In genomic region chr18:12278153-12278764, GRCh38 we compare ENCODE assay signal across 9 cellular contexts. TPM values are rescaled to one million over a fixed set of nuclear protein-coding genes. Genes with fewer than 3 reads are reported as not detected.
DNase-seq lines count a peak whose midpoint lies in the region; ATAC-seq and TF ChIP-seq lines count a peak whose summit lies in the region.
"Had no signal": no experiment of that assay in that cellular context is flagged by ENCODE, and none has a peak within 500 bp of the region (broad histone marks: within the 10 kb centered on the region; RNA-seq: fewer than 3 reads in every experiment).

No MANE protein-coding gene starts in this region.

- H3K4me3 Mint-ChIP-seq in type B pancreatic cell: no peak overlapping the region
- H3K4me3 Mint-ChIP-seq in activated T-cell treated with anti-CD3 and anti-CD28 coated beads, Interleukin-2, amount 50 U/mL, for 4 hours: no peak overlapping the region
- H3K4me3 Mint-ChIP-seq: effector memory CD8-positive, alpha-beta T cell had no signal

- no peaks in the 10 kb centered on the region for H3K27me3 ChIP-seq in layer of hippocampus (ENCODE audit: control insufficient read depth, insufficient read depth, low read length)

- DNase-seq in DMS53 (lab: John Stamatoyannopoulos, UW) (peak; percentile 48), DMS53 treated with DMSO at 0.1 percent for 48 hours (lab: John Stamatoyannopoulos, UW; ENCODE audit: unreplicated experiment) (no peak), astrocyte of the hippocampus (ENCODE audit: low read depth, low spot score) (peak; percentile 37), type B pancreatic cell (ENCODE audit: extremely low spot score, unreplicated experiment) (no peak)
- DNase-seq in activated T-cell treated with anti-CD3 and anti-CD28 coated beads, Interleukin-2, amount 50 U/mL, for 4 hours: no peak
- DNase-seq: effector memory CD8-positive, alpha-beta T cell had no signal

- TF ChIP-seq CTCF in type B pancreatic cell (conservative IDR thresholded peaks at IDR 0.05): peak; percentile 16

- ATAC-seq in GM21423 (IDR thresholded peaks at IDR 0.05; ENCODE audit: unreplicated experiment) (no peak), HG03045 (IDR thresholded peaks at IDR 0.05; ENCODE audit: unreplicated experiment) (no peak)
- no peak for ATAC-seq in activated T-cell treated with anti-CD3 and anti-CD28 coated beads, Interleukin-2, amount 50 U/mL, for 4 hours
- ATAC-seq: effector memory CD8-positive, alpha-beta T cell had no signal

- peak overlapping the region; percentile 70 for H3K27ac Mint-ChIP-seq in type B pancreatic cell
- H3K27ac Mint-ChIP-seq: effector memory CD8-positive, alpha-beta T cell had no signal

- peaks cover 11% of the 10 kb centered on the region for H3K4me1 Mint-ChIP-seq in type B pancreatic cell (ENCODE audit: unreplicated experiment)
- no peaks in the 10 kb centered on the region for H3K4me1 Mint-ChIP-seq in activated T-cell treated with anti-CD3 and anti-CD28 coated beads, Interleukin-2, amount 50 U/mL, for 4 hours (ENCODE audit: low read depth)

- peak overlapping the region; percentile 95 for H3K27ac ChIP-seq in layer of hippocampus (ENCODE audit: low read depth, low read length)

- peaks cover 4% of the 10 kb centered on the region for H3K27me3 Mint-ChIP-seq in type B pancreatic cell
- peaks cover 12% of the 10 kb centered on the region for H3K27me3 Mint-ChIP-seq in activated T-cell treated with anti-CD3 and anti-CD28 coated beads, Interleukin-2, amount 50 U/mL, for 4 hours (ENCODE audit: low read depth)

- H3K9me3 Mint-ChIP-seq in type B pancreatic cell: no peaks in the 10 kb centered on the region
- H3K9me3 Mint-ChIP-seq in activated T-cell treated with anti-CD3 and anti-CD28 coated beads, Interleukin-2, amount 50 U/mL, for 4 hours: no peaks in the 10 kb centered on the region
- H3K9me3 Mint-ChIP-seq: effector memory CD8-positive, alpha-beta T cell had no signal

- H3K36me3 Mint-ChIP-seq in type B pancreatic cell: no peaks in the 10 kb centered on the region
- H3K36me3 Mint-ChIP-seq in activated T-cell treated with anti-CD3 and anti-CD28 coated beads, Interleukin-2, amount 50 U/mL, for 4 hours (ENCODE audit: insufficient read depth): no peaks in the 10 kb centered on the region

RNA-seq across cellular contexts. Expression of gene CIDEA, which starts 24.1 kb away (rescaled TPM):
- not detected in 2 replicates for total RNA-seq in type B pancreatic cell (ENCODE audit: low replicate concordance)
- not detected for total RNA-seq in activated T-cell treated with anti-CD3 and anti-CD28 coated beads, Interleukin-2, amount 50 U/mL, for 4 hours

RNA-seq across cellular contexts. Expression of gene TUBB6, which starts 29.8 kb away (rescaled TPM):
- 56.5 and 83.8 TPM in 2 replicates for total RNA-seq in type B pancreatic cell (ENCODE audit: low replicate concordance)
- 1 to 10 TPM; 1.1 to 2.6 (median 1.3) TPM for total RNA-seq in activated T-cell treated with anti-CD3 and anti-CD28 coated beads, Interleukin-2, amount 50 U/mL, for 4 hours

Comparison
In these comparisons a context has a peak if more than half of its experiments do, and no peak if none do; other contexts are left out.
1. DNase-seq: peak in DMS53 (single experiment) and astrocyte of the hippocampus (single experiment); none in DMS53 treated with DMSO at 0.1 percent for 48 hours (single experiment), type B pancreatic cell (single experiment) and activated T-cell treated with anti-CD3 and anti-CD28 coated beads, Interleukin-2, amount 50 U/mL, for 4 hours (single experiment).
2. RNA of gene TUBB6, which starts 29.8 kb away (total RNA-seq): 56.5 to 83.8 TPM in type B pancreatic cell; 1.1 to 2.6 TPM in activated T-cell treated with anti-CD3 and anti-CD28 coated beads, Interleukin-2, amount 50 U/mL, for 4 hours; every median in the first group is over 10 times any median in the second.